Comparison of ENCODE assay signal across 15 cellular contexts in the genomic region with DNA sequence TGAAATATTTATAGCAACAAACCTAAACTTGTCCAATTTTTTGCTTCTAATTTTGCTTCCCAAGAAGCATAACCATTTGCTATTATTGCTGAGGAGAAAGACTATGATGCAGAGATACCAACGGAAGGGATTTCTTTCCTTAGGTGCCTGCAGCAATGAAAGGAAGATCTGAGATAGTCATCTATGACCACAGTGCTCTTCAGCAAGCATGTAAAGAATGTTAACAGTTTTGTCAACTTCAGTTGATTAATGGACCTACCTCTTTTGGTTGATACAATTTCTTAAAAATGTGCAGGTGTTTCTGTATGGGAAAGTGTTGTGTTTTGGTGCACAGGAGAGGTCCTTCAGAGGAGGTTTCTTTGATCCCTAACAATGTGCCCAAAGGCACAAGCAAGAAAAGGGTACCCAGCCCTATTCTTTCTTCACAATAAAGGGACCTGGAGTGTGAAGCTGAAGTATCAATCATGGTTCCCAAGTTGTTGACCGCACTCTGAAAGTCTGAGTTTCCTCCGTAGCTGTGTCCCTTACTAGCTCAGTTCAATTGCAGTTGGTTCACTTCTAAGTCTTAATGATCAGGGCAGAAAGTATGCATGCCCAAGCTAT.
DNase-seq lines count a peak whose midpoint lies in the region; ATAC-seq, FAIRE-seq and TF ChIP-seq lines count a peak whose summit lies in the region.
"Had no signal": no experiment of that assay in that cellular context is flagged by ENCODE, and none has a peak within 500 bp of the region (broad histone marks: within the 10 kb centered on the region; RNA-seq: fewer than 3 reads in every experiment).

No MANE protein-coding gene starts in this region.

- no peak overlapping the region for H3K23ac ChIP-seq in trophoblast cell (ENCODE audit: low read length)

- peaks cover 13% of the 10 kb centered on the region; the same call in 1 of the 2 replicates for H3K4me1 ChIP-seq in PC-3 (ENCODE audit: insufficient read depth, low read length)
- no peaks in the 10 kb centered on the region for H3K4me1 ChIP-seq in foreskin keratinocyte
- H3K4me1 ChIP-seq in trophoblast cell (ENCODE audit: control insufficient read depth in 1 of 2, insufficient read depth in 2 of 2, low read length in 2 of 2) = peaks cover 3 to 7% of the 10 kb centered on the region in 2 experiments
- H3K4me1 ChIP-seq: A549 had no signal

- H2BK120ac ChIP-seq in trophoblast cell (ENCODE audit: insufficient read depth, low read length, poor library complexity) = no peak overlapping the region

- no peak overlapping the region for H3K4me2 ChIP-seq in PC-3 (ENCODE audit: low read length)
- no peak overlapping the region for H3K4me2 ChIP-seq in trophoblast cell (ENCODE audit: low read length)
- H3K4me2 ChIP-seq: A549 had no signal

- intact Hi-C loops in PC-3 (cut with micrococcal nuclease) = loop anchor here (5.0 kb wide), 1 partner anchor 73 kb away; no protein-coding TSS in a partner anchor

- no TSS peak for BruUV-seq in PC-3 (replicated peaks; lab: Mats Ljungman, UMichigan)

- TF ChIP-seq POLR2A in GM12891 (IDR thresholded peaks at IDR 0.05; ENCODE audit: low read depth, low read length) = no peak

- H3K36me3 ChIP-seq in PC-3 (ENCODE audit: low read depth, low read length) (no peaks in the 10 kb centered on the region), trophoblast cell (ENCODE audit: control insufficient read depth in 1 of 2, insufficient read depth in 2 of 2, low read length in 2 of 2) (no peaks in the 10 kb centered on the region)

- no peak overlapping the region for H3K27ac ChIP-seq in PC-3 (ENCODE audit: low read length)
- no peak overlapping the region for H3K27ac ChIP-seq in foreskin keratinocyte
- peak overlapping the region; percentile 71 for H3K27ac ChIP-seq in trophoblast cell (ENCODE audit: low read depth, low read length)
- H3K27ac ChIP-seq: A549, C4-2B had no signal

- CTCF ChIA-PET in PC-3 (lab: Charles Lee) = no interaction called here

- TF ChIP-seq CTCF in PC-3 (conservative IDR thresholded peaks at IDR 0.05; ENCODE audit: low read depth, low read length) = no peak
- TF ChIP-seq CTCF in foreskin keratinocyte (conservative IDR thresholded peaks at IDR 0.05) = no peak

- H3K79me2 ChIP-seq in PC-3 (ENCODE audit: low read length) (no peaks in the 10 kb centered on the region), trophoblast cell (ENCODE audit: control insufficient read depth, insufficient read depth, low read length, poor library complexity) (no peaks in the 10 kb centered on the region)

- no peak overlapping the region for H2AK5ac ChIP-seq in trophoblast cell (ENCODE audit: low read length)

- no peak overlapping the region for H2AFZ ChIP-seq in PC-3 (ENCODE audit: low read length)
- H2AFZ ChIP-seq in trophoblast cell (ENCODE audit: insufficient read depth, low read length, poor library complexity) = no peak overlapping the region

- no peaks in the 10 kb centered on the region for H3K79me1 ChIP-seq in trophoblast cell (ENCODE audit: low read length)

- H3K9me3 ChIP-seq in PC-3 (ENCODE audit: low read length) = no peaks in the 10 kb centered on the region
- no peaks in the 10 kb centered on the region for H3K9me3 ChIP-seq in trophoblast cell (ENCODE audit: insufficient read depth, low read depth, low read length)
- H3K9me3 ChIP-seq: A549 had no signal

- H3K9ac ChIP-seq in PC-3 (ENCODE audit: low read length) (no peak overlapping the region), trophoblast cell (ENCODE audit: low read length) (no peak overlapping the region)

- H3K4me3 ChIP-seq in PC-3 (ENCODE audit: low read length) = no peak overlapping the region
- H3K4me3 ChIP-seq in trophoblast cell (ENCODE audit: low read depth, low read length) = no peak overlapping the region
- H3K4me3 ChIP-seq: A549 had no signal

- H2BK12ac ChIP-seq in trophoblast cell (ENCODE audit: low read length) = no peak overlapping the region

- no CpG with 5 or more reads among the region's 3 CpGs for WGBS in trophoblast cell (ENCODE audit: extremely low coverage, insufficient coverage, insufficient read length)

- H3K14ac ChIP-seq in trophoblast cell (ENCODE audit: low read length) = no peak overlapping the region

- H4K91ac ChIP-seq in trophoblast cell (ENCODE audit: low read depth, low read length) = no peak overlapping the region

- no peaks in the 10 kb centered on the region for H3F3A ChIP-seq in PC-3 (ENCODE audit: low read length, unreplicated experiment)

- no peak overlapping the region for H4K8ac ChIP-seq in trophoblast cell (ENCODE audit: low read depth, low read length)

- H3K18ac ChIP-seq in trophoblast cell (ENCODE audit: low read length) = no peak overlapping the region

- H4K20me1 ChIP-seq in PC-3 (ENCODE audit: low read length) = no peaks in the 10 kb centered on the region

- DNase-seq in PC-3 = peak; percentile 37
- DNase-seq in foreskin keratinocyte = peak in 1 of 2 donors; percentile 44
- peak; percentile 8 to 70 for DNase-seq in trophoblast cell
- no peak for DNase-seq in GM12891 (ENCODE audit: insufficient read length, low spot score)
- DNase-seq in kidney tubule cell (ENCODE audit: low spot score) = no peak
- DNase-seq: AML-193; CD4-positive, alpha-beta T cell; DMS153; DMS79; GF-D8; H9 had no signal

- no peak overlapping the region for H4K12ac ChIP-seq in trophoblast cell (ENCODE audit: low read depth, low read length)

- no peaks in the 10 kb centered on the region for H3K27me3 ChIP-seq in PC-3 (ENCODE audit: low read length)
- H3K27me3 ChIP-seq in foreskin keratinocyte = no peaks in the 10 kb centered on the region
- H3K27me3 ChIP-seq in trophoblast cell (ENCODE audit: insufficient read depth, low read length) = no peaks in the 10 kb centered on the region

- no peak overlapping the region for H2BK5ac ChIP-seq in trophoblast cell (ENCODE audit: low read depth, low read length, poor library complexity)

- ATAC-seq in PC-3 (no peak), foreskin keratinocyte (peak; percentile 32), GM21576 (IDR thresholded peaks at IDR 0.05; ENCODE audit: unreplicated experiment) (no peak)
- ATAC-seq: A549 had no signal

- POLR2A ChIA-PET in PC-3 (lab: Charles Lee; ENCODE audit: unreplicated experiment) = no interaction called here

- H3K9me2 ChIP-seq in PC-3 (replicated peaks; ENCODE audit: low read length) = no peaks in the 10 kb centered on the region

- FAIRE-seq in GM12891 (lab: Jason Lieb, UNC) = no peak
- FAIRE-seq: A549, H1 had no signal

- H3K4ac ChIP-seq in trophoblast cell (ENCODE audit: low read depth, low read length) = no peak overlapping the region

TF ChIP-seq in GM12891, 5 proteins besides CTCF, POLR2A, EP300 and RAD21:
- TF ChIP-seq SPI1 (IDR thresholded peaks at IDR 0.05; ENCODE audit: low read depth, low read length) (no peak), POLR2AphosphoS5 (IDR thresholded peaks at IDR 0.05; ENCODE audit: low read depth, low read length) (no peak), TAF1 (IDR thresholded peaks at IDR 0.05; ENCODE audit: low read depth, low read length) (no peak), POU2F2 (IDR thresholded peaks at IDR 0.05; ENCODE audit: low read depth, low read length) (no peak)
TF ChIP-seq in GM12891: peak in this region for 0.

Comparison
In these comparisons a context has a peak if more than half of its experiments do, and no peak if none do; other contexts are left out.
1. DNase-seq: peak in PC-3 (single experiment) and trophoblast cell (2 of 2); none in GM12891 (single experiment) and kidney tubule cell (single experiment).